ENCODE assay signal across 17 cellular contexts in genomic region chr11:69252494-69252845, GRCh38. TPM values are rescaled to one million over a fixed set of nuclear protein-coding genes. Genes with fewer than 3 reads are reported as not detected.
DNase-seq lines count a peak whose midpoint lies in the region; ATAC-seq, FAIRE-seq and TF ChIP-seq lines count a peak whose summit lies in the region.
"Had no signal": no experiment of that assay in that cellular context is flagged by ENCODE, and none has a peak within 500 bp of the region (broad histone marks: within the 10 kb centered on the region; RNA-seq: fewer than 3 reads in every experiment).

No MANE protein-coding gene starts in this region.

- peaks cover 20% of the 10 kb centered on the region for H3K9me3 Mint-ChIP-seq in neural progenitor cell

- peak overlapping the region; percentile 63; the same call in 1 of the 2 replicates for H3K4ac ChIP-seq in IMR-90 (ENCODE audit: low read depth, low read length)

- no peak for ATAC-seq in IMR-90 (ENCODE audit: low read depth)
- no peak for ATAC-seq in GM21786 (IDR thresholded peaks at IDR 0.05; ENCODE audit: unreplicated experiment)

- no peak overlapping the region for H2BK15ac ChIP-seq in IMR-90 (ENCODE audit: low read depth, low read length)

- no peak overlapping the region for H2BK5ac ChIP-seq in IMR-90 (ENCODE audit: low read depth, low read length, poor library complexity, severe bottlenecking)

- H3K4me2 ChIP-seq in IMR-90 (ENCODE audit: low read depth, low read length) (no peak overlapping the region), neural progenitor cell (no peak overlapping the region)

- POLR2A ChIA-PET in IMR-90 (lab: Charles Lee; ENCODE audit: unreplicated experiment) = no interaction called here

- intact Hi-C loops in IMR-90 (cut with micrococcal nuclease) = no loop called here
- intact Hi-C loops in vagina (cut with DNase I) = no loop called here

- H3K9me3 ChIP-seq in IMR-90 (ENCODE audit: control insufficient read depth, insufficient read depth, low read length) = peaks cover 30% of the 10 kb centered on the region
- H3K9me3 ChIP-seq in neural progenitor cell (ENCODE audit: low read depth) = no peaks in the 10 kb centered on the region
- no peaks in the 10 kb centered on the region for H3K9me3 ChIP-seq in vagina

- no peaks in the 10 kb centered on the region for H3K9me1 ChIP-seq in IMR-90 (ENCODE audit: insufficient read depth, low read length)

- DNase-seq in IMR-90 = no peak
- DNase-seq in epithelial cell of esophagus (ENCODE audit: low read depth) = peak; percentile 15
- DNase-seq in neural progenitor cell (ENCODE audit: low spot score) = no peak
- DNase-seq in vagina (ENCODE audit: extremely low spot score in 2 of 2) = no peak
- DNase-seq in D721Med (ENCODE audit: insufficient read length, low spot score) = no peak
- no peak for DNase-seq in anterior cingulate cortex (lab: John Stamatoyannopoulos, UW)
- DNase-seq: ACHN; Caco-2; CD4-positive, CD25-positive, alpha-beta regulatory T cell; KBM-7; NCI-H1417 treated with DMSO at 0.1 percent for 48 hours; NCI-H2029; NCI-H2171 treated with DMSO at 0.1 percent for 48 hours; NCI-H446 treated with DMSO at 0.1 percent for 48 hours had no signal

- TF ChIP-seq CTCF in IMR-90 (conservative IDR thresholded peaks at IDR 0.05; ENCODE audit: low read depth, low read length) = no peak
- TF ChIP-seq CTCF in epithelial cell of esophagus (IDR thresholded peaks at IDR 0.05; ENCODE audit: insufficient read depth, low read depth, low read length, missing control alignments) = no peak
- no peak for TF ChIP-seq CTCF in neural progenitor cell (IDR thresholded peaks at IDR 0.05)
- TF ChIP-seq CTCF in vagina (IDR thresholded peaks at IDR 0.05) = no peak
- TF ChIP-seq CTCF in D721Med (IDR thresholded peaks at IDR 0.05; ENCODE audit: insufficient read depth, missing control alignments) = no peak

- H3K36me3 ChIP-seq in IMR-90 (ENCODE audit: control insufficient read depth, insufficient read depth, low read length) = no peaks in the 10 kb centered on the region
- no peaks in the 10 kb centered on the region for H3K36me3 ChIP-seq in neural progenitor cell
- no peaks in the 10 kb centered on the region for H3K36me3 ChIP-seq in vagina
- H3K36me3 ChIP-seq: SJSA1 had no signal

- no peaks in the 10 kb centered on the region for H3K79me1 ChIP-seq in IMR-90 (ENCODE audit: low read depth in 1 of 2, low read length in 2 of 2)

- BruUV-seq in IMR-90 (replicated peaks; lab: Mats Ljungman, UMichigan) = no TSS peak

- no peak overlapping the region for H2BK20ac ChIP-seq in IMR-90 (ENCODE audit: low read depth, low read length)

- H2BK120ac ChIP-seq in IMR-90 (ENCODE audit: low read depth, low read length) = no peak overlapping the region

- no peak overlapping the region for H4K8ac ChIP-seq in IMR-90 (ENCODE audit: low read depth in 2 of 2, low read length in 2 of 2)

- CTCF ChIA-PET in IMR-90 (lab: Yijun Ruan, JAX) = no interaction called here

- no peak overlapping the region for H3K4me3 Mint-ChIP-seq in neural progenitor cell
- H3K4me3 Mint-ChIP-seq: B cell; CD4-positive, CD25-positive, alpha-beta regulatory T cell had no signal

- H3K27ac ChIP-seq in IMR-90 (ENCODE audit: insufficient read depth, low read length) (no peak overlapping the region), neural progenitor cell (no peak overlapping the region), vagina (peak overlapping the region; percentile 3)
- H3K27ac ChIP-seq: SJSA1 had no signal

- H3K27me3 Mint-ChIP-seq in neural progenitor cell (ENCODE audit: insufficient read depth, low read depth) = peaks cover 14% of the 10 kb centered on the region

- H3K4me1 Mint-ChIP-seq in neural progenitor cell = peaks cover 17% of the 10 kb centered on the region
- H3K4me1 Mint-ChIP-seq: B cell; CD4-positive, CD25-positive, alpha-beta regulatory T cell had no signal

- in situ Hi-C loops in IMR-90 (cut with MboI; ENCODE audit: low sequenced_read_pairs) = no loop called here

- no peak overlapping the region for H4K91ac ChIP-seq in IMR-90 (ENCODE audit: insufficient read depth, low read depth, low read length)

- dilution Hi-C loops in IMR-90 (cut with HindIII; ENCODE audit: low sequenced_read_pairs, unreplicated experiment) = no loop called here

- no peak overlapping the region for H4K5ac ChIP-seq in IMR-90 (ENCODE audit: low read depth, low read length)

- H3K14ac ChIP-seq in IMR-90 (replicated peaks; ENCODE audit: low read depth, low read length) = no peak overlapping the region

- TF ChIP-seq RAD21 in IMR-90 (IDR thresholded peaks at IDR 0.05; ENCODE audit: low read length) = no peak

- no peaks in the 10 kb centered on the region for H3K36me3 Mint-ChIP-seq in neural progenitor cell
- H3K36me3 Mint-ChIP-seq: CD4-positive, CD25-positive, alpha-beta regulatory T cell had no signal

- H3K4me3 ChIP-seq in IMR-90 (ENCODE audit: insufficient read depth, low read depth, low read length) (no peak overlapping the region), epithelial cell of esophagus (ENCODE audit: low read length) (no peak overlapping the region), neural progenitor cell (no peak overlapping the region), vagina (no peak overlapping the region)
- H3K4me3 ChIP-seq: SJSA1 had no signal

- FAIRE-seq in D721Med (lab: Jason Lieb, UNC) = no peak

- H2AK5ac ChIP-seq in IMR-90 (ENCODE audit: low read depth, low read length) = peak overlapping the region; percentile 65

- WGBS in IMR-90 (ENCODE audit: extremely low coverage in 2 of 2, insufficient read length in 1 of 2), 2 experiments = 81% methylated on average over 7 of the region's 9 CpGs; no CpG with 5 or more reads in 1 of the 2 experiments

- no peaks in the 10 kb centered on the region for H3K79me2 ChIP-seq in neural progenitor cell (ENCODE audit: low read depth)

- H3F3A ChIP-seq in neural progenitor cell (ENCODE audit: low read depth) = no peaks in the 10 kb centered on the region

- H4K20me1 ChIP-seq in IMR-90 (ENCODE audit: insufficient read depth, low read length) (no peaks in the 10 kb centered on the region), neural progenitor cell (ENCODE audit: low read depth) (no peaks in the 10 kb centered on the region)

- H2AFZ ChIP-seq in IMR-90 (replicated peaks; ENCODE audit: low read length, poor library complexity) (no peak overlapping the region), neural progenitor cell (replicated peaks) (no peak overlapping the region)

- H3K9ac ChIP-seq in IMR-90 (ENCODE audit: low read depth, low read length) (no peak overlapping the region), neural progenitor cell (no peak overlapping the region)

- H3K23ac ChIP-seq in IMR-90 (ENCODE audit: low read depth, low read length) = no peak overlapping the region

- no peak overlapping the region for H2AK9ac ChIP-seq in IMR-90 (replicated peaks; ENCODE audit: low read depth, low read length, poor library complexity)

- TF ChIP-seq POLR2A in IMR-90 (IDR thresholded peaks at IDR 0.05; ENCODE audit: low read depth, low read length) = no peak
- TF ChIP-seq POLR2A in vagina (IDR thresholded peaks at IDR 0.05) = no peak

- H3K18ac ChIP-seq in IMR-90 (ENCODE audit: low read depth, low read length) = no peak overlapping the region

- no peak overlapping the region for H3K56ac ChIP-seq in IMR-90 (ENCODE audit: extremely low read depth, insufficient read depth, low read length)

- H3K27me3 ChIP-seq in IMR-90 (ENCODE audit: control insufficient read depth, insufficient read depth, low read length) (peaks cover 17% of the 10 kb centered on the region), neural progenitor cell (peaks cover 24% of the 10 kb centered on the region), vagina (no peaks in the 10 kb centered on the region)
- H3K27me3 ChIP-seq: SJSA1 had no signal

- H3K4me1 ChIP-seq in IMR-90 (ENCODE audit: control insufficient read depth, insufficient read depth, low read length) (peaks cover 7% of the 10 kb centered on the region), neural progenitor cell (peaks cover 13% of the 10 kb centered on the region), vagina (peaks cover 5% of the 10 kb centered on the region)

- H3K27ac Mint-ChIP-seq in neural progenitor cell = peak overlapping the region; percentile 85
- H3K27ac Mint-ChIP-seq: B cell; CD4-positive, CD25-positive, alpha-beta regulatory T cell had no signal

TF ChIP-seq in IMR-90, 13 proteins besides CTCF, POLR2A, EP300 and RAD21 (continues in another document):
- TF ChIP-seq RCOR1 (IDR thresholded peaks at IDR 0.05; ENCODE audit: insufficient replicate concordance, low read length) = no peak
- TF ChIP-seq BHLHE40 (IDR thresholded peaks at IDR 0.05; ENCODE audit: low read depth, low read length) = no peak
- TF ChIP-seq, protein P1, sequence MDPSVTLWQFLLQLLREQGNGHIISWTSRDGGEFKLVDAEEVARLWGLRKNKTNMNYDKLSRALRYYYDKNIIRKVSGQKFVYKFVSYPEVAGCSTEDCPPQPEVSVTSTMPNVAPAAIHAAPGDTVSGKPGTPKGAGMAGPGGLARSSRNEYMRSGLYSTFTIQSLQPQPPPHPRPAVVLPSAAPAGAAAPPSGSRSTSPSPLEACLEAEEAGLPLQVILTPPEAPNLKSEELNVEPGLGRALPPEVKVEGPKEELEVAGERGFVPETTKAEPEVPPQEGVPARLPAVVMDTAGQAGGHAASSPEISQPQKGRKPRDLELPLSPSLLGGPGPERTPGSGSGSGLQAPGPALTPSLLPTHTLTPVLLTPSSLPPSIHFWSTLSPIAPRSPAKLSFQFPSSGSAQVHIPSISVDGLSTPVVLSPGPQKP (IDR thresholded peaks at IDR 0.05; ENCODE audit: borderline replicate concordance, low read depth, low read length) = no peak
- TF ChIP-seq, protein P2, sequence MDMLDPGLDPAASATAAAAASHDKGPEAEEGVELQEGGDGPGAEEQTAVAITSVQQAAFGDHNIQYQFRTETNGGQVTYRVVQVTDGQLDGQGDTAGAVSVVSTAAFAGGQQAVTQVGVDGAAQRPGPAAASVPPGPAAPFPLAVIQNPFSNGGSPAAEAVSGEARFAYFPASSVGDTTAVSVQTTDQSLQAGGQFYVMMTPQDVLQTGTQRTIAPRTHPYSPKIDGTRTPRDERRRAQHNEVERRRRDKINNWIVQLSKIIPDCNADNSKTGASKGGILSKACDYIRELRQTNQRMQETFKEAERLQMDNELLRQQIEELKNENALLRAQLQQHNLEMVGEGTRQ (IDR thresholded peaks at IDR 0.05; ENCODE audit: low read depth, low read length) = no peak
- no peak for TF ChIP-seq SMC3 (IDR thresholded peaks at IDR 0.05; ENCODE audit: low read depth, low read length)
- TF ChIP-seq CEBPB (IDR thresholded peaks at IDR 0.05; ENCODE audit: low read depth, low read length) = no peak
- no peak for TF ChIP-seq CHD1 (IDR thresholded peaks at IDR 0.05; ENCODE audit: low read depth, low read length)
- TF ChIP-seq NFE2L2 (IDR thresholded peaks at IDR 0.05; ENCODE audit: low read depth, low read length) = no peak
- TF ChIP-seq MAFK (IDR thresholded peaks at IDR 0.05; ENCODE audit: low read depth, low read length) = no peak
- TF ChIP-seq MXI1 (IDR thresholded peaks at IDR 0.05; ENCODE audit: borderline replicate concordance, low read depth, low read length) = no peak

RNA-seq across cellular contexts. Expression of gene MYEOV, which starts 41.5 kb away (rescaled TPM):
- total RNA-seq in IMR-90 (2012; rRNA removed) (6.1 and 6.8 TPM in 2 replicates), neural progenitor cell (ENCODE audit: low replicate concordance) (not detected in 2 replicates), vagina (13.3 TPM)
- polyA plus RNA-seq in IMR-90 (2012; rRNA removed) = 5.8 and 12.5 TPM in 2 replicates
- polyA plus RNA-seq in IMR-90 (2012; cell fraction: cytosol; rRNA removed) = 3.3 and 5.6 TPM in 2 replicates
- polyA plus RNA-seq in IMR-90 (2012; cell fraction: nucleus; rRNA removed; ENCODE audit: low replicate concordance) = 7.1 and 13.0 TPM in 2 replicates
- total RNA-seq: B cell had no signal
- polyA plus RNA-seq: CD4-positive, CD25-positive, alpha-beta regulatory T cell had no signal
